ENCODE assay signal across 28 cellular contexts in the genomic region with DNA sequence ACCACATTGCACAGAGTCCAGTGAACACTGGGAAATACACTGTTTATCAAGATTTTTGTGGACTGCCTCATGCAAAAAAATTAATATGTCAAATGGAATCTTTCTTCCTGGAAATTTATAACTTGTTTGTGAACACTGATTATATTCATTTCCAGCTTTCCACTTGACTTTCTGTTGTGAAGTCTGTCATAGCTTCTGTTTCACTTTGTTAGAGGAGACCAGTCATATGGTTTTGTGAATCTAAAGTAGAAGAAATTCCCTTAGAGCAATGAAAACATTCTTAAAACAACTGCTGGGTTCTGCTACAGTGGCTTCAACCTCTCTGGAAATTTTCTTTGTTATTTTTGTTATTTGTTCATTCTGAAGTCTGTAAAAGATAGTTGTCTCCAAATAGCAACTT.
DNase-seq lines count a peak whose midpoint lies in the region; ATAC-seq and TF ChIP-seq lines count a peak whose summit lies in the region.
"Had no signal": no experiment of that assay in that cellular context is flagged by ENCODE, and none has a peak within 500 bp of the region (broad histone marks: within the 10 kb centered on the region; RNA-seq: fewer than 3 reads in every experiment).

No MANE protein-coding gene starts in this region.

- ATAC-seq in activated T-cell treated with anti-CD3 and anti-CD28 coated beads, Interleukin-2, amount 50 U/mL, for 72 hours (replicated peaks in 1 of 2), result peak; percentile 67 to 80
- ATAC-seq in HG03045 (IDR thresholded peaks at IDR 0.05; ENCODE audit: unreplicated experiment) (peak; percentile 67), HG03378 (IDR thresholded peaks at IDR 0.05; ENCODE audit: unreplicated experiment) (no peak)
- ATAC-seq: A549 had no signal

- TF ChIP-seq CTCF in coronary artery (IDR thresholded peaks at IDR 0.05) (no peak), thyroid gland (IDR thresholded peaks at IDR 0.05) (no peak)

- H3K4me3 ChIP-seq in coronary artery, result no peak overlapping the region
- no peak overlapping the region for H3K4me3 ChIP-seq in thyroid gland (replicated peaks in 1 of 3)
- H3K4me3 ChIP-seq: A549, heart left ventricle, vagina had no signal

- H3K27ac ChIP-seq in coronary artery (peak overlapping the region; percentile 56 to 62), thyroid gland (peak overlapping the region; percentile 81 to 93 (median 84))
- H3K27ac ChIP-seq: A549, epithelial cell of prostate, KMS-11, vagina had no signal

- TF ChIP-seq POLR2A in thyroid gland (IDR thresholded peaks at IDR 0.05), result peak in 1 of 2 donors; percentile 31

- no peaks in the 10 kb centered on the region for H3K9me3 ChIP-seq in thyroid gland
- H3K9me3 ChIP-seq: A549, heart left ventricle, vagina had no signal

- H3K27ac Mint-ChIP-seq in activated T-cell treated with anti-CD3 and anti-CD28 coated beads, Interleukin-2, amount 50 U/mL, for 72 hours, result peak overlapping the region; percentile 88
- H3K27ac Mint-ChIP-seq: B cell, progenitor cell of endocrine pancreas had no signal

- intact Hi-C loops in thyroid gland (cut with DNase I), result no loop called here

- H3K4me1 Mint-ChIP-seq in activated T-cell treated with anti-CD3 and anti-CD28 coated beads, Interleukin-2, amount 50 U/mL, for 72 hours (ENCODE audit: low read depth), result peaks cover 23% of the 10 kb centered on the region
- H3K4me1 Mint-ChIP-seq: B cell had no signal

- no peaks in the 10 kb centered on the region for H3K27me3 Mint-ChIP-seq in activated T-cell treated with anti-CD3 and anti-CD28 coated beads, Interleukin-2, amount 50 U/mL, for 72 hours (ENCODE audit: low read depth)

- H3K36me3 Mint-ChIP-seq in activated T-cell treated with anti-CD3 and anti-CD28 coated beads, Interleukin-2, amount 50 U/mL, for 72 hours (ENCODE audit: insufficient read depth in 2 of 2), result no peaks in the 10 kb centered on the region
- H3K36me3 Mint-ChIP-seq: brain had no signal

- H3K4me1 ChIP-seq in thyroid gland, result peaks cover 24 to 34% of the 10 kb centered on the region in 2 donors
- H3K4me1 ChIP-seq: A549, heart left ventricle had no signal

- DNase-seq in activated T-cell treated with anti-CD3 and anti-CD28 coated beads, Interleukin-2, amount 50 U/mL, for 72 hours, result no peak
- no peak for DNase-seq in activated T-cell treated with anti-CD3 and anti-CD28 coated beads for 4 hours
- DNase-seq in coronary artery (ENCODE audit: low spot score), result no peak
- no peak for DNase-seq in thyroid gland
- no peak for DNase-seq in stimulated activated CD4-positive, alpha-beta T cell treated with anti-CD3 and anti-CD28 coated beads, Interleukin-4, amount 100 ng/mL, for 24 hours
- no peak for DNase-seq in NCI-H526 treated with DMSO at 0.1 percent for 48 hours (lab: John Stamatoyannopoulos, UW)
- DNase-seq: activated CD4-positive, alpha-beta T cell treated with anti-CD3 and anti-CD28 coated beads for 4 hours; activated effector memory CD4-positive, alpha-beta T cell treated with Interleukin-2 at 50 U/mL for 16 hours; DMS53; effector CD4-positive, alpha-beta T cell; GDM1; HCEC 1CT; heart left ventricle; mammary epithelial cell; NCI-H146; NCI-H2171; NCI-H510A treated with DMSO at 0.1 percent for 48 hours; substantia nigra had no signal

- H3K4me3 Mint-ChIP-seq in activated T-cell treated with anti-CD3 and anti-CD28 coated beads, Interleukin-2, amount 50 U/mL, for 72 hours, result peak overlapping the region in 1 of 2 donors; percentile 68
- H3K4me3 Mint-ChIP-seq: B cell, brain, neural crest cell had no signal

- no peaks in the 10 kb centered on the region for H3K36me3 ChIP-seq in thyroid gland
- H3K36me3 ChIP-seq: heart left ventricle, vagina had no signal

- no peaks in the 10 kb centered on the region for H3K9me3 Mint-ChIP-seq in activated T-cell treated with anti-CD3 and anti-CD28 coated beads, Interleukin-2, amount 50 U/mL, for 72 hours
- H3K9me3 Mint-ChIP-seq: neural crest cell had no signal

- no peaks in the 10 kb centered on the region for H3K27me3 ChIP-seq in thyroid gland
- H3K27me3 ChIP-seq: heart left ventricle, vagina had no signal
